Comparison of ENCODE assay signal across 30 cellular contexts in the genomic region with DNA sequence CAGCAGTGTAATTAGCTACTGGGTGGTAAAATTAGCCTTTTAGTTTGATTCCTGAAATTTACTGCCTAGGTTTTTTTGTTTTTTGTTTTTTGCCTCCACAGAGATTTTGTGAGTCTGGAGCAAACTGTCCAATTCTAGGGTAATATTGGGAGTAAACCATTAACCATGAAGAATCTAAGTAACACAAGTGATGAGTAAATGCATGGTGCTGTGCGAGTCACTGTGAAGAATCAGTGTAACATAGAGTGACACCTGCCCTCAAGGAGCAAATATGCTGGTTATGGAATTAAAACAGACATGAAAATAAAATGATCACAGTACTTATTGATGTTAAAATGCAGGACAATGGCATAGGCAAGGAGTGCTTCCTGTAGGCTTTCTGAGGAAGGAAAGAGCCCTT.
"Had no signal": no experiment of that assay in that cellular context is flagged by ENCODE, and none has a peak within 500 bp of the region (broad histone marks: within the 10 kb centered on the region; RNA-seq: fewer than 3 reads in every experiment).

No MANE protein-coding gene starts in this region.

- H3K27me3 ChIP-seq: adrenal gland, body of pancreas, esophagus squamous epithelium, ovary, sigmoid colon, tibial nerve had no signal

- H3K4me1 ChIP-seq: adrenal gland, body of pancreas, esophagus squamous epithelium, sigmoid colon, tibial nerve had no signal

- H3K27me3 Mint-ChIP-seq: activated naive CD8-positive, alpha-beta T cell treated with anti-CD3 and anti-CD28 coated beads for 36 hours; effector memory CD8-positive, alpha-beta T cell; memory B cell; naive thymus-derived CD4-positive, alpha-beta T cell; progenitor cell of endocrine pancreas; T-helper 17 cell had no signal

- H3K9me3 ChIP-seq: adrenal gland, body of pancreas, esophagus squamous epithelium, ovary, sigmoid colon had no signal

- H3K27ac Mint-ChIP-seq: activated naive CD4-positive, alpha-beta T cell treated with anti-CD3 and anti-CD28 coated beads for 36 hours; activated naive CD8-positive, alpha-beta T cell treated with anti-CD3 and anti-CD28 coated beads for 36 hours; effector memory CD8-positive, alpha-beta T cell; memory B cell; naive thymus-derived CD4-positive, alpha-beta T cell; progenitor cell of endocrine pancreas; T-helper 17 cell had no signal

- DNase-seq: activated CD4-positive, alpha-beta T cell treated with anti-CD3 and anti-CD28 coated beads for 48 hours; activated CD4-positive, alpha-beta T cell treated with anti-CD3 and anti-CD28 coated beads, Interleukin-2, amount 50 U/mL, for 48 hours; activated CD8-positive, alpha-beta memory T cell treated with anti-CD3 and anti-CD28 coated beads for 24 hours; activated effector memory CD4-positive, alpha-beta T cell treated with anti-CD3 and anti-CD28 coated beads, Interleukin-2, amount 50 U/mL, for 16 hours; activated naive CD4-positive, alpha-beta T cell treated with anti-CD3 and anti-CD28 coated beads for 36 hours; activated naive CD8-positive, alpha-beta T cell treated with anti-CD3 and anti-CD28 coated beads for 36 hours; adrenal gland; aorta; body of pancreas; cortex of kidney; effector memory CD8-positive, alpha-beta T cell; esophagus squamous epithelium; glutamatergic neuron; islet precursor cell; left colon; midbrain; naive thymus-derived CD4-positive, alpha-beta T cell; ovary; sigmoid colon; stimulated activated CD4-positive, alpha-beta T cell treated with anti-CD3 and anti-CD28 coated beads, Interleukin-15, amount 100 ng/mL, for 24 hours; stimulated activated CD4-positive, alpha-beta T cell treated with anti-CD3 and anti-CD28 coated beads, Interleukin-2, amount 100 ng/mL, for 24 hours; stimulated activated naive CD4-positive, alpha-beta T cell; T-helper 17 cell; T1000; WERI-Rb-1 had no signal

- ATAC-seq: activated CD4-positive, CD25-positive, alpha-beta regulatory T cell treated with anti-CD3 and anti-CD28 coated beads, Interleukin-2, amount 50 U/mL, for 24 hours; body of pancreas; effector memory CD8-positive, alpha-beta T cell; left colon; naive thymus-derived CD4-positive, alpha-beta T cell; T-helper 17 cell had no signal

- H3K4me3 Mint-ChIP-seq: activated naive CD4-positive, alpha-beta T cell treated with anti-CD3 and anti-CD28 coated beads for 36 hours; activated naive CD8-positive, alpha-beta T cell treated with anti-CD3 and anti-CD28 coated beads for 36 hours; effector memory CD8-positive, alpha-beta T cell; memory B cell; naive thymus-derived CD4-positive, alpha-beta T cell; T-helper 17 cell had no signal

- H3K36me3 ChIP-seq: adrenal gland, ovary had no signal

- H3K9me3 Mint-ChIP-seq: activated naive CD4-positive, alpha-beta T cell treated with anti-CD3 and anti-CD28 coated beads for 36 hours; effector memory CD8-positive, alpha-beta T cell; memory B cell had no signal

- FAIRE-seq: frontal cortex had no signal

- H3K4me3 ChIP-seq: adrenal gland, body of pancreas, esophagus squamous epithelium, ovary, sigmoid colon, tibial nerve had no signal

- H3K27ac ChIP-seq: adrenal gland, body of pancreas, esophagus squamous epithelium, ovary, tibial nerve, WERI-Rb-1 had no signal
